11 cellular contexts compared by ENCODE assay signal in genomic region chr1:61270761-61271411, GRCh38.
DNase-seq lines count a peak whose midpoint lies in the region; ATAC-seq, FAIRE-seq and TF ChIP-seq lines count a peak whose summit lies in the region.
"Had no signal": no experiment of that assay in that cellular context is flagged by ENCODE, and none has a peak within 500 bp of the region (broad histone marks: within the 10 kb centered on the region; RNA-seq: fewer than 3 reads in every experiment).

No MANE protein-coding gene starts in this region.

- H3K9me3 Mint-ChIP-seq in activated T-cell treated with anti-CD3 and anti-CD28 coated beads, Interleukin-2, amount 50 U/mL, for 72 hours, result no peaks in the 10 kb centered on the region
- H3K9me3 Mint-ChIP-seq in nephron progenitor cell, result no peaks in the 10 kb centered on the region
- H3K9me3 Mint-ChIP-seq: stimulated activated memory B cell treated with anti-CD40 and anti-IgM and Interleukin-4, amounts not matched to agents 10 μg/mL and 1 μg/mL and 100 μg/mL, for 72 hours had no signal

- no peak overlapping the region for H3K4ac ChIP-seq in mesendoderm (ENCODE audit: low read depth, low read length)

- H3K27ac ChIP-seq in A549 (0 out of 6 replicates have a peak overlapping the region, but pooled peaks of 1 of the 2 experiments have one; percentile 25), foreskin keratinocyte (no peak overlapping the region), mesendoderm (ENCODE audit: low read depth, low read length) (no peak overlapping the region)

- H3K4me2 ChIP-seq in A549, result peak overlapping the region; percentile 53
- no peak overlapping the region for H3K4me2 ChIP-seq in mesendoderm (ENCODE audit: low read length)

- H4K5ac ChIP-seq in mesendoderm (ENCODE audit: low read length), result no peak overlapping the region

- 39% methylated on average over 8 of the region's 8 CpGs for WGBS in A549 (ENCODE audit: missing lambda C conversion rate)
- no CpG with 5 or more reads among the region's 8 CpGs for WGBS in mesendoderm (ENCODE audit: extremely low coverage, insufficient coverage, low lambda C conversion rate)

- ATAC-seq in A549, result peak in 1 of 2 experiments; percentile 90; a peak in 3 of 6 replicates
- peak; percentile 86 to 89 for ATAC-seq in activated T-cell treated with anti-CD3 and anti-CD28 coated beads, Interleukin-2, amount 50 U/mL, for 72 hours (replicated peaks in 1 of 2)
- peak; percentile 84 for ATAC-seq in foreskin keratinocyte
- no peak for ATAC-seq in HG03460 (IDR thresholded peaks at IDR 0.05; ENCODE audit: unreplicated experiment)
- ATAC-seq: stimulated activated memory B cell treated with anti-CD40 and anti-IgM and Interleukin-4, amounts not matched to agents 10 μg/mL and 1 μg/mL and 100 μg/mL, for 72 hours had no signal

- no peak overlapping the region for H2BK5ac ChIP-seq in mesendoderm (ENCODE audit: low read length)

- no peak overlapping the region for H3K18ac ChIP-seq in mesendoderm (ENCODE audit: low read length)

- H2BK120ac ChIP-seq in mesendoderm (ENCODE audit: low read depth, low read length), result no peak overlapping the region

- H3K27ac Mint-ChIP-seq in activated T-cell treated with anti-CD3 and anti-CD28 coated beads, Interleukin-2, amount 50 U/mL, for 72 hours, result peak overlapping the region; percentile 95
- H3K27ac Mint-ChIP-seq in nephron progenitor cell, result no peak overlapping the region
- H3K27ac Mint-ChIP-seq: stimulated activated memory B cell treated with anti-CD40 and anti-IgM and Interleukin-4, amounts not matched to agents 10 μg/mL and 1 μg/mL and 100 μg/mL, for 72 hours had no signal

- no peak overlapping the region for H2BK15ac ChIP-seq in mesendoderm (replicated peaks; ENCODE audit: low read depth)

- DNase-seq in A549 (ENCODE audit: low read depth in 1 of 2, low spot score in 1 of 2) (peak in 1 of 2 experiments; percentile 21), GM12892 (ENCODE audit: insufficient read length) (no peak), foreskin keratinocyte (peak; percentile 60 to 71), nephron progenitor cell (no peak), NCI-H526 (lab: John Stamatoyannopoulos, UW) (no peak), mesendoderm (no peak)
- peak; percentile 42 to 45 for DNase-seq in activated T-cell treated with anti-CD3 and anti-CD28 coated beads, Interleukin-2, amount 50 U/mL, for 72 hours
- DNase-seq: anterior cingulate cortex had no signal

- H3K79me1 ChIP-seq in mesendoderm (ENCODE audit: low read length), result no peaks in the 10 kb centered on the region

- no peak overlapping the region for H2AK5ac ChIP-seq in mesendoderm (ENCODE audit: low read length)

- TF ChIP-seq CTCF in A549 (IDR thresholded peaks at IDR 0.05), result no peak
- TF ChIP-seq CTCF in foreskin keratinocyte (conservative IDR thresholded peaks at IDR 0.05), result peak; percentile 7
- no peak for TF ChIP-seq CTCF in nephron progenitor cell (IDR thresholded peaks at IDR 0.05)

- no peak for TF ChIP-seq RAD21 in A549 (conservative IDR thresholded peaks at IDR 0.05 in 1 of 2, IDR thresholded peaks at IDR 0.05 in 1 of 2)

- no peak overlapping the region for H3K9ac ChIP-seq in mesendoderm (ENCODE audit: low read length)

- TF ChIP-seq POLR2A in A549 (IDR thresholded peaks at IDR 0.05; ENCODE audit: low read length), result no peak
- no peak for TF ChIP-seq POLR2A in GM12892 (IDR thresholded peaks at IDR 0.05; ENCODE audit: low read depth, low read length)

- H3K4me3 Mint-ChIP-seq in activated T-cell treated with anti-CD3 and anti-CD28 coated beads, Interleukin-2, amount 50 U/mL, for 72 hours, result peak overlapping the region; percentile 46 to 72
- no peak overlapping the region for H3K4me3 Mint-ChIP-seq in nephron progenitor cell
- H3K4me3 Mint-ChIP-seq: stimulated activated memory B cell treated with anti-CD40 and anti-IgM and Interleukin-4, amounts not matched to agents 10 μg/mL and 1 μg/mL and 100 μg/mL, for 72 hours had no signal

- H4K8ac ChIP-seq in mesendoderm (ENCODE audit: low read depth, low read length), result no peak overlapping the region

- FAIRE-seq in A549 (lab: Jason Lieb, UNC) (no peak), GM12892 (lab: Jason Lieb, UNC) (peak; percentile 24)
- FAIRE-seq: frontal cortex had no signal

- CTCF ChIA-PET in A549 (lab: Yijun Ruan, JAX), result interaction anchor here (0.6 kb wide), 1 partner anchor 42 kb away, joined by 3 read pairs; no protein-coding TSS in a partner anchor

- no peak overlapping the region for H3K56ac ChIP-seq in mesendoderm (ENCODE audit: low read length)

- no peak overlapping the region for H3K23ac ChIP-seq in mesendoderm (ENCODE audit: low read length)

- peaks cover 34% of the 10 kb centered on the region for H3K4me1 ChIP-seq in A549
- H3K4me1 ChIP-seq in foreskin keratinocyte, result peaks cover 18% of the 10 kb centered on the region
- peaks cover 4% of the 10 kb centered on the region for H3K4me1 ChIP-seq in mesendoderm (ENCODE audit: control insufficient read depth, low read depth, low read length)

- H3K79me2 ChIP-seq in mesendoderm (ENCODE audit: control insufficient read depth, insufficient read depth, low read length), result no peaks in the 10 kb centered on the region

- no peaks in the 10 kb centered on the region for H3K36me3 ChIP-seq in mesendoderm (ENCODE audit: control insufficient read depth, insufficient read depth, low read length)

- H3K27me3 ChIP-seq in foreskin keratinocyte (no peaks in the 10 kb centered on the region), mesendoderm (ENCODE audit: insufficient read depth, low read length, poor library complexity) (no peaks in the 10 kb centered on the region)

- TF ChIP-seq EP300 in A549 (IDR thresholded peaks at IDR 0.05), result no peak

- POLR2A ChIA-PET in A549 (lab: Yijun Ruan, JAX), result no interaction called here

- peaks cover 45% of the 10 kb centered on the region for H3K4me1 Mint-ChIP-seq in activated T-cell treated with anti-CD3 and anti-CD28 coated beads, Interleukin-2, amount 50 U/mL, for 72 hours (ENCODE audit: low read depth)
- H3K4me1 Mint-ChIP-seq in nephron progenitor cell, result peaks cover 14% of the 10 kb centered on the region

- peaks cover 17% of the 10 kb centered on the region for H3K27me3 Mint-ChIP-seq in activated T-cell treated with anti-CD3 and anti-CD28 coated beads, Interleukin-2, amount 50 U/mL, for 72 hours (ENCODE audit: low read depth)
- H3K27me3 Mint-ChIP-seq in nephron progenitor cell (ENCODE audit: low read depth, poor library complexity), result peaks cover 6% of the 10 kb centered on the region
- H3K27me3 Mint-ChIP-seq: stimulated activated memory B cell treated with anti-CD40 and anti-IgM and Interleukin-4, amounts not matched to agents 10 μg/mL and 1 μg/mL and 100 μg/mL, for 72 hours had no signal

- no peaks in the 10 kb centered on the region for H3K36me3 Mint-ChIP-seq in activated T-cell treated with anti-CD3 and anti-CD28 coated beads, Interleukin-2, amount 50 U/mL, for 72 hours (ENCODE audit: insufficient read depth in 2 of 2)
- H3K36me3 Mint-ChIP-seq in nephron progenitor cell (ENCODE audit: low read depth), result no peaks in the 10 kb centered on the region
- H3K36me3 Mint-ChIP-seq: stimulated activated memory B cell treated with anti-CD40 and anti-IgM and Interleukin-4, amounts not matched to agents 10 μg/mL and 1 μg/mL and 100 μg/mL, for 72 hours had no signal

- no peak overlapping the region for H3K4me3 ChIP-seq in A549
- no peak overlapping the region for H3K4me3 ChIP-seq in mesendoderm (ENCODE audit: low read length)

- H3K9me3 ChIP-seq in A549, result no peaks in the 10 kb centered on the region

TF ChIP-seq in A549, 52 proteins besides CTCF, POLR2A, EP300 and RAD21:
- no peak for TF ChIP-seq FOSL2 (IDR thresholded peaks at IDR 0.05)
- peak; percentile 61 for TF ChIP-seq FOSL2 (CRISPR knock-in tag; IDR thresholded peaks at IDR 0.05)
- peak; percentile 57; the same call in 1 of the 2 replicates for TF ChIP-seq GATA3 (IDR thresholded peaks at IDR 0.05; ENCODE audit: borderline replicate concordance)
- TF ChIP-seq JUNB (IDR thresholded peaks at IDR 0.05), result 0 out of 2 replicates have a peak, but pooled peaks have one; percentile 27
- no peak for TF ChIP-seq SREBF2 (IDR thresholded peaks at IDR 0.05)

Comparison
In these comparisons a context has a peak if more than half of its experiments do, and no peak if none do; other contexts are left out.
1. DNase-seq: peak in activated T-cell treated with anti-CD3 and anti-CD28 coated beads, Interleukin-2, amount 50 U/mL, for 72 hours (2 of 2) and foreskin keratinocyte (2 of 2); none in GM12892 (single experiment), nephron progenitor cell (single experiment), NCI-H526 (0 of 2) and mesendoderm (single experiment).